3 cellular contexts compared by ENCODE assay signal in genomic region chr12:92074889-92075288, GRCh38.
TF ChIP-seq lines count a peak whose summit lies in the region.

No MANE protein-coding gene starts in this region.

TF ChIP-seq in SK-N-SH, 30 proteins besides CTCF, POLR2A, EP300 and RAD21:
- TF ChIP-seq RCOR1 (IDR thresholded peaks at IDR 0.05; ENCODE audit: low read length) (no peak), REST (IDR thresholded peaks at IDR 0.05; ENCODE audit: low read depth, low read length) (no peak), TEAD4 (IDR thresholded peaks at IDR 0.05; ENCODE audit: borderline replicate concordance, insufficient read depth) (no peak), FOXM1 (IDR thresholded peaks at IDR 0.05; ENCODE audit: low read depth) (no peak), TCF12 (IDR thresholded peaks at IDR 0.05) (no peak), RXRA (IDR thresholded peaks at IDR 0.05; ENCODE audit: borderline replicate concordance, low read depth) (no peak), POLR2AphosphoS5 (IDR thresholded peaks at IDR 0.05; ENCODE audit: low read depth, low read length) (no peak), TAF1 (IDR thresholded peaks at IDR 0.05; ENCODE audit: borderline replicate concordance, low read depth, low read length) (no peak), SIN3A (IDR thresholded peaks at IDR 0.05; ENCODE audit: borderline replicate concordance, low read depth, low read length) (no peak), FOXJ3 (CRISPR knock-in tag; IDR thresholded peaks at IDR 0.05) (no peak), NFIC (IDR thresholded peaks at IDR 0.05; ENCODE audit: borderline replicate concordance) (no peak), MEF2A (IDR thresholded peaks at IDR 0.05; ENCODE audit: borderline replicate concordance, low read depth) (no peak)
TF ChIP-seq in SK-N-SH: peak in this region for 0.

TF ChIP-seq in SK-N-SH treated with all-trans-retinoic acid at 6 μM for 48 hours, 23 proteins besides CTCF, POLR2A, EP300 and RAD21:
- TF ChIP-seq ZC3H10 (CRISPR knock-in tag; IDR thresholded peaks at IDR 0.05) (no peak), ZNF70 (CRISPR knock-in tag; IDR thresholded peaks at IDR 0.05) (no peak), ZFP3 (CRISPR knock-in tag; IDR thresholded peaks at IDR 0.05) (no peak), RARB (CRISPR knock-in tag; IDR thresholded peaks at IDR 0.05) (no peak), OSR1 (CRISPR knock-in tag; IDR thresholded peaks at IDR 0.05) (no peak), ZNF8 (CRISPR knock-in tag; IDR thresholded peaks at IDR 0.05) (no peak), PATZ1 (CRISPR knock-in tag; IDR thresholded peaks at IDR 0.05; ENCODE audit: borderline replicate concordance) (no peak), ESRRG (CRISPR knock-in tag; IDR thresholded peaks at IDR 0.05) (no peak), ISL1 (CRISPR knock-in tag; IDR thresholded peaks at IDR 0.05) (no peak), GLIS3 (CRISPR knock-in tag; IDR thresholded peaks at IDR 0.05) (no peak), ARNTL (CRISPR knock-in tag; IDR thresholded peaks at IDR 0.05; ENCODE audit: borderline replicate concordance, low read depth) (no peak), PPARA (CRISPR knock-in tag; IDR thresholded peaks at IDR 0.05; ENCODE audit: borderline replicate concordance) (no peak), TOX (CRISPR knock-in tag; IDR thresholded peaks at IDR 0.05; ENCODE audit: borderline replicate concordance) (no peak), CSDC2 (CRISPR knock-in tag; IDR thresholded peaks at IDR 0.05) (no peak), CSRNP3 (CRISPR knock-in tag; IDR thresholded peaks at IDR 0.05) (no peak), ZNF565 (CRISPR knock-in tag; conservative IDR thresholded peaks at IDR 0.05; ENCODE audit: low read depth) (no peak)
- TF ChIP-seq, protein P1, sequence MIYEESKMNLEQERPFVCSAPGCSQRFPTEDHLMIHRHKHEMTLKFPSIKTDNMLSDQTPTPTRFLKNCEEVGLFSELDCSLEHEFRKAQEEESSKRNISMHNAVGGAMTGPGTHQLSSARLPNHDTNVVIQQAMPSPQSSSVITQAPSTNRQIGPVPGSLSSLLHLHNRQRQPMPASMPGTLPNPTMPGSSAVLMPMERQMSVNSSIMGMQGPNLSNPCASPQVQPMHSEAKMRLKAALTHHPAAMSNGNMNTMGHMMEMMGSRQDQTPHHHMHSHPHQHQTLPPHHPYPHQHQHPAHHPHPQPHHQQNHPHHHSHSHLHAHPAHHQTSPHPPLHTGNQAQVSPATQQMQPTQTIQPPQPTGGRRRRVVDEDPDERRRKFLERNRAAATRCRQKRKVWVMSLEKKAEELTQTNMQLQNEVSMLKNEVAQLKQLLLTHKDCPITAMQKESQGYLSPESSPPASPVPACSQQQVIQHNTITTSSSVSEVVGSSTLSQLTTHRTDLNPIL (CRISPR knock-in tag; IDR thresholded peaks at IDR 0.05; ENCODE audit: low read depth), result no peak
- TF ChIP-seq, protein P2, sequence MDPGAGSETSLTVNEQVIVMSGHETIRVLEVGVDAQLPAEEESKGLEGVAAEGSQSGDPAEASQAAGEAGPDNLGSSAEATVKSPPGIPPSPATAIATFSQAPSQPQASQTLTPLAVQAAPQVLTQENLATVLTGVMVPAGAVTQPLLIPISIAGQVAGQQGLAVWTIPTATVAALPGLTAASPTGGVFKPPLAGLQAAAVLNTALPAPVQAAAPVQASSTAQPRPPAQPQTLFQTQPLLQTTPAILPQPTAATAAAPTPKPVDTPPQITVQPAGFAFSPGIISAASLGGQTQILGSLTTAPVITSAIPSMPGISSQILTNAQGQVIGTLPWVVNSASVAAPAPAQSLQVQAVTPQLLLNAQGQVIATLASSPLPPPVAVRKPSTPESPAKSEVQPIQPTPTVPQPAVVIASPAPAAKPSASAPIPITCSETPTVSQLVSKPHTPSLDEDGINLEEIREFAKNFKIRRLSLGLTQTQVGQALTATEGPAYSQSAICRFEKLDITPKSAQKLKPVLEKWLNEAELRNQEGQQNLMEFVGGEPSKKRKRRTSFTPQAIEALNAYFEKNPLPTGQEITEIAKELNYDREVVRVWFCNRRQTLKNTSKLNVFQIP (CRISPR knock-in tag; IDR thresholded peaks at IDR 0.05; ENCODE audit: borderline replicate concordance, low read depth), result no peak
TF ChIP-seq in SK-N-SH treated with all-trans-retinoic acid at 6 μM for 48 hours: peak in this region for 0.

TF ChIP-seq in GM12878, 131 proteins besides CTCF, POLR2A, EP300 and RAD21:
- no peak for TF ChIP-seq MTA2 (IDR thresholded peaks at IDR 0.05; ENCODE audit: low read depth)
TF ChIP-seq in GM12878: peak in this region for 0.
